28 cellular contexts compared by ENCODE assay signal in the genomic region with DNA sequence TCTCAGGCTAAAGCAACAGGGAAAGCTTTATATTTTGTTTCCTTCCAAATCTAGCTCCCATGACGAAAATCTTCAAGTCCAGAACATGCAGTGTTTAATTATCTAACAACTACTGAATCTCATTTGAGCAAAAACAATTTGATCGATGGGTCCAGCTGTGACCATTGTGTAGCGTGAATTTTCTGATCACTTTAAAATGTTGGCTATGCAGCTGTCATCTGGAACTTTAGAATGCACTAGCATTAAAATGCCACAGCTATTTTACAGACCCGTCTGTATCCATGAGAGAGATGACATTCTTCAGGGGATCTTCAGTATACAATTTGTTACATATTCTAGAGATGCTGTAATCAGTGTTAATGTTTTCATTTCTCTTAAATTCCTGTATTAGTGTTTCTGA.
"Had no signal": no experiment of that assay in that cellular context is flagged by ENCODE, and none has a peak within 500 bp of the region (broad histone marks: within the 10 kb centered on the region; RNA-seq: fewer than 3 reads in every experiment).

No MANE protein-coding gene starts in this region.

- H3K9me3 ChIP-seq: body of pancreas, gastrocnemius medialis, mucosa of descending colon, neutrophil, pancreas, psoas muscle, right atrium auricular region, transverse colon had no signal

- H3K27ac Mint-ChIP-seq: activated CD4-positive, alpha-beta T cell treated with anti-CD3 and anti-CD28 coated beads, Interleukin-2, amount 10 ng/mL, durations not matched to agents 24 days and 14 days; activated CD8-positive, alpha-beta memory T cell treated with anti-CD3 and anti-CD28 coated beads, Interleukin-2, amount 10 ng/mL, durations not matched to agents 7 days and 5 days; activated CD8-positive, alpha-beta T cell treated with anti-CD3 and anti-CD28 coated beads for 36 hours; activated naive CD4-positive, alpha-beta T cell treated with anti-CD3 and anti-CD28 coated beads, Interleukin-2, amount 10 ng/mL, durations not matched to agents 7 days and 5 days; memory B cell; naive thymus-derived CD8-positive, alpha-beta T cell; stimulated activated naive B cell treated with anti-CD40 and anti-IgM and Interleukin-4, amounts not matched to agents 10 μg/mL and 1 μg/mL and 100 μg/mL, for 72 hours; T-cell; T-helper 2 cell treated with Interferon-gamma antibody and Interleukin-4, amounts not matched to agents 5 μg/mL and 100 μg/mL, for 36 hours had no signal

- H3K9me3 Mint-ChIP-seq: activated CD4-positive, alpha-beta T cell treated with anti-CD3 and anti-CD28 coated beads, Interleukin-2, amount 10 ng/mL, durations not matched to agents 24 days and 14 days; activated CD8-positive, alpha-beta T cell treated with anti-CD3 and anti-CD28 coated beads for 36 hours; T-cell; T-helper 2 cell treated with Interferon-gamma antibody and Interleukin-4, amounts not matched to agents 5 μg/mL and 100 μg/mL, for 36 hours had no signal

- H3K27ac ChIP-seq: body of pancreas, cardiac muscle cell, gastrocnemius medialis, neutrophil, pancreas, psoas muscle, right atrium auricular region, skin epidermis, transverse colon, VCaP had no signal

- H3K4me1 Mint-ChIP-seq: activated CD8-positive, alpha-beta memory T cell treated with anti-CD3 and anti-CD28 coated beads, Interleukin-2, amount 10 ng/mL, durations not matched to agents 7 days and 5 days; memory B cell; stimulated activated naive B cell treated with anti-CD40 and anti-IgM and Interleukin-4, amounts not matched to agents 10 μg/mL and 1 μg/mL and 100 μg/mL, for 72 hours had no signal

- H3K36me3 Mint-ChIP-seq: activated CD8-positive, alpha-beta memory T cell treated with anti-CD3 and anti-CD28 coated beads, Interleukin-2, amount 10 ng/mL, durations not matched to agents 7 days and 5 days; activated naive CD4-positive, alpha-beta T cell treated with anti-CD3 and anti-CD28 coated beads, Interleukin-2, amount 10 ng/mL, durations not matched to agents 7 days and 5 days; memory B cell; naive thymus-derived CD8-positive, alpha-beta T cell; T-cell had no signal

- H3K4me3 ChIP-seq: body of pancreas, cardiac muscle cell, gastrocnemius medialis, mucosa of descending colon, pancreas, psoas muscle, right atrium auricular region, skin epidermis, transverse colon had no signal

- H3K27me3 Mint-ChIP-seq: activated CD4-positive, alpha-beta T cell treated with anti-CD3 and anti-CD28 coated beads, Interleukin-2, amount 10 ng/mL, durations not matched to agents 24 days and 14 days; activated naive CD4-positive, alpha-beta T cell treated with anti-CD3 and anti-CD28 coated beads, Interleukin-2, amount 10 ng/mL, durations not matched to agents 7 days and 5 days; memory B cell had no signal

- H3K4me1 ChIP-seq: body of pancreas, pancreas, psoas muscle, transverse colon had no signal

- H3K4me3 Mint-ChIP-seq: activated CD4-positive, alpha-beta T cell treated with anti-CD3 and anti-CD28 coated beads, Interleukin-2, amount 10 ng/mL, durations not matched to agents 24 days and 14 days; activated CD8-positive, alpha-beta memory T cell treated with anti-CD3 and anti-CD28 coated beads, Interleukin-2, amount 10 ng/mL, durations not matched to agents 7 days and 5 days; activated CD8-positive, alpha-beta T cell treated with anti-CD3 and anti-CD28 coated beads for 36 hours; activated naive CD4-positive, alpha-beta T cell treated with anti-CD3 and anti-CD28 coated beads, Interleukin-2, amount 10 ng/mL, durations not matched to agents 7 days and 5 days; memory B cell; naive thymus-derived CD8-positive, alpha-beta T cell; stimulated activated naive B cell treated with anti-CD40 and anti-IgM and Interleukin-4, amounts not matched to agents 10 μg/mL and 1 μg/mL and 100 μg/mL, for 72 hours; T-cell; T-helper 2 cell treated with Interferon-gamma antibody and Interleukin-4, amounts not matched to agents 5 μg/mL and 100 μg/mL, for 36 hours had no signal

- ATAC-seq: activated CD4-positive, CD25-positive, alpha-beta regulatory T cell treated with anti-CD3 and anti-CD28 coated beads, Interleukin-2, amount 50 U/mL, for 24 hours; activated CD8-positive, alpha-beta memory T cell treated with anti-CD3 and anti-CD28 coated beads, Interleukin-2, amount 10 ng/mL, durations not matched to agents 7 days and 5 days; activated CD8-positive, alpha-beta T cell treated with anti-CD3 and anti-CD28 coated beads for 36 hours; body of pancreas; esophagus mucosa; gastrocnemius medialis; mucosa of descending colon; naive thymus-derived CD8-positive, alpha-beta T cell; pancreas; psoas muscle; stimulated activated naive B cell treated with anti-CD40 and anti-IgM and Interleukin-4, amounts not matched to agents 10 μg/mL and 1 μg/mL and 100 μg/mL, for 72 hours; T-cell had no signal

- H3K36me3 ChIP-seq: cardiac muscle cell, gastrocnemius medialis, neutrophil, pancreas, right atrium auricular region, transverse colon had no signal

- DNase-seq: activated CD4-positive, alpha-beta T cell treated with anti-CD3 and anti-CD28 coated beads, Interleukin-2, amount 10 ng/mL, durations not matched to agents 24 days and 14 days; activated CD8-positive, alpha-beta memory T cell treated with anti-CD3 and anti-CD28 coated beads, Interleukin-2, amount 10 ng/mL, durations not matched to agents 7 days and 5 days; activated CD8-positive, alpha-beta T cell treated with anti-CD3 and anti-CD28 coated beads for 36 hours; activated effector memory CD4-positive, alpha-beta T cell treated with anti-CD3 and anti-CD28 coated beads, Interleukin-2, amount 50 U/mL, for 16 hours; activated naive CD4-positive, alpha-beta T cell treated with anti-CD3 and anti-CD28 coated beads, Interleukin-2, amount 10 ng/mL, durations not matched to agents 7 days and 5 days; activated T-cell treated with anti-CD3 and anti-CD28 coated beads for 4 hours; body of pancreas; effector memory CD4-positive, alpha-beta T cell; gastrocnemius medialis; islet precursor cell; left cardiac atrium; mucosa of descending colon; naive thymus-derived CD8-positive, alpha-beta T cell; pancreas; psoas muscle; stimulated activated CD4-positive, alpha-beta T cell treated with anti-CD3 and anti-CD28 coated beads, Interleukin-15, amount 100 ng/mL, for 24 hours; stimulated activated naive B cell treated with anti-CD40 and anti-IgM and Interleukin-4, amounts not matched to agents 10 μg/mL and 1 μg/mL and 100 μg/mL, for 72 hours; T-cell; transverse colon had no signal

- H3K27me3 ChIP-seq: body of pancreas, cardiac muscle cell, gastrocnemius medialis, neutrophil, pancreas, right atrium auricular region, transverse colon had no signal
